In genomic region chr9:34376596-34377401, GRCh38 we compare ENCODE assay signal across 8 cellular contexts. TPM values are rescaled to one million over a fixed set of nuclear protein-coding genes. Genes with fewer than 3 reads are reported as not detected.
DNase-seq lines count a peak whose midpoint lies in the region; ATAC-seq, FAIRE-seq and TF ChIP-seq lines count a peak whose summit lies in the region.

Gene MYORG (minus strand): TSS chr9:34376898. CDS start chr9:34372943, 3,955 bp downstream.

- TF ChIP-seq CTCF in D721Med (IDR thresholded peaks at IDR 0.05; ENCODE audit: insufficient read depth, missing control alignments) (no peak), OCI-LY1 (IDR thresholded peaks at IDR 0.05; ENCODE audit: low read length) (no peak), mucosa of descending colon (IDR thresholded peaks at IDR 0.05) (no peak)

- H3K4me1 ChIP-seq in HUES6 (ENCODE audit: control insufficient read depth, insufficient read depth, low read length) = peaks cover 22% of the 10 kb centered on the region
- H3K4me1 ChIP-seq in OCI-LY1 (ENCODE audit: insufficient read depth, low read length, severe bottlenecking) = peaks cover 36% of the 10 kb centered on the region
- peaks cover 31% of the 10 kb centered on the region for H3K4me1 ChIP-seq in mucosa of descending colon (ENCODE audit: low read depth)

- no peaks in the 10 kb centered on the region for H3K79me2 ChIP-seq in OCI-LY1 (ENCODE audit: insufficient read depth, low read length)

- no peak for FAIRE-seq in D721Med (lab: Jason Lieb, UNC)

- H3K4me3 ChIP-seq in HUES6 (ENCODE audit: low read depth, low read length) (peak within 1 kb of the TSS; percentile 78), OCI-LY1 (ENCODE audit: low read depth, low read length, poor library complexity, severe bottlenecking) (peak within 1 kb of the TSS; percentile 75), mucosa of descending colon (peak within 1 kb of the TSS; percentile 77)

- peak; percentile 99 for DNase-seq in D721Med (ENCODE audit: insufficient read length, low spot score)
- DNase-seq in activated T-cell treated with anti-CD3 and anti-CD28 coated beads for 1 hour (ENCODE audit: low read depth) = peak; percentile 92
- peak; percentile 75 for DNase-seq in epithelial cell of prostate (ENCODE audit: low read depth, low spot score)
- peak; percentile 99 for DNase-seq in mucosa of descending colon
- DNase-seq in stimulated activated CD8-positive, alpha-beta memory T cell treated with anti-CD3 and anti-CD28 coated beads, Interleukin-4, amount 100 ng/mL, for 24 hours (ENCODE audit: low read depth) = peak; percentile 96

- H3K4me2 ChIP-seq in OCI-LY1 (ENCODE audit: low read length) = peak within 1 kb of the TSS; percentile 85

- peak; percentile 76 for ATAC-seq in GM21447 (IDR thresholded peaks at IDR 0.05; ENCODE audit: unreplicated experiment)
- peak; percentile 78 for ATAC-seq in mucosa of descending colon

- H3K9me3 ChIP-seq in HUES6 (ENCODE audit: control insufficient read depth, insufficient read depth, low read depth, low read length) (no peaks in the 10 kb centered on the region), OCI-LY1 (ENCODE audit: low read length) (no peaks in the 10 kb centered on the region), mucosa of descending colon (no peaks in the 10 kb centered on the region)

- 0 out of 2 replicates have a peak within 1 kb of the TSS, but pooled peaks have one; percentile 11 for H2AFZ ChIP-seq in OCI-LY1 (ENCODE audit: low read length)

- H3K27ac ChIP-seq in HUES6 (ENCODE audit: low read depth, low read length) (no peak within 1 kb of the TSS), OCI-LY1 (ENCODE audit: low read depth, low read length, poor library complexity, severe bottlenecking) (peak within 1 kb of the TSS; percentile 55), epithelial cell of prostate (peak within 1 kb of the TSS; percentile 40)

- no peaks in the 10 kb centered on the region for H4K20me1 ChIP-seq in OCI-LY1 (ENCODE audit: insufficient read depth, low read length)

- no peaks in the 10 kb centered on the region; the same call in 1 of the 2 replicates for H3F3A ChIP-seq in OCI-LY1 (ENCODE audit: insufficient read depth, low read length)

- peaks cover 45% of the 10 kb centered on the region for H3K27me3 ChIP-seq in HUES6 (ENCODE audit: control insufficient read depth, insufficient read depth, low read length)
- H3K27me3 ChIP-seq in OCI-LY1 (ENCODE audit: insufficient read depth, low read length) = no peaks in the 10 kb centered on the region

- peaks cover 3% of the 10 kb centered on the region; the same call in 1 of the 2 replicates for H3K36me3 ChIP-seq in HUES6 (ENCODE audit: control insufficient read depth, insufficient read depth, low read length)
- H3K36me3 ChIP-seq in OCI-LY1 (ENCODE audit: insufficient read depth, low read length) = peaks cover 7% of the 10 kb centered on the region
- H3K36me3 ChIP-seq in mucosa of descending colon (ENCODE audit: low read depth) = no peaks in the 10 kb centered on the region

- H3K9me2 ChIP-seq in OCI-LY1 (ENCODE audit: low read depth, low read length) = no peaks in the 10 kb centered on the region

- H3K9ac ChIP-seq in HUES6 (ENCODE audit: low read length) = peak within 1 kb of the TSS; percentile 43
- peak within 1 kb of the TSS; percentile 70 for H3K9ac ChIP-seq in OCI-LY1 (ENCODE audit: low read length)

- intact Hi-C loops in mucosa of descending colon (cut with DNase I, micrococcal nuclease) = no loop called here

RNA-seq across cellular contexts. Expression of gene MYORG, which starts in this region (rescaled TPM):
- total RNA-seq in mucosa of descending colon = 10 to 100 TPM; 48.8 to 88.2 (median 63.4) TPM
